3 cellular contexts compared by ENCODE assay signal in the genomic region with DNA sequence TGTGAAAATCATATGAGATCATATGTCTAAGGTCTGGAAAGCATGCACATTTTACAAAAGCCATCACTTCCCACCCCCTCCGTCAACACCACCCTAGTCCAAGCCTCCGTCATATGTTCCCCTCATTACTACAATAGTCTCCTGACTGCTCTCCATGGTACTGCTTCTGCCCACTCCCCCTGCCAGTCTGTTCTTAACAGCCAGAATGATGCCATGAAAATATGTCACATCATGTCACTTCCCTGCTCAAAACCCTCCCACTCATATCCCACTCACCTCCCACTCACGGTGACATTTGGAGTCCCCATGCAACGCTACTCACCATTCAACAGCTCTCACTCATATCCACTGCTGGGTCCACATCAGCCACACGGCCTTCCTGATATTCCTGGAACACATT.
TF ChIP-seq lines count a peak whose summit lies in the region.

No MANE protein-coding gene starts in this region.

TF ChIP-seq in HepG2, 621 proteins besides CTCF, POLR2A, EP300 and RAD21:
- TF ChIP-seq, protein P1, sequence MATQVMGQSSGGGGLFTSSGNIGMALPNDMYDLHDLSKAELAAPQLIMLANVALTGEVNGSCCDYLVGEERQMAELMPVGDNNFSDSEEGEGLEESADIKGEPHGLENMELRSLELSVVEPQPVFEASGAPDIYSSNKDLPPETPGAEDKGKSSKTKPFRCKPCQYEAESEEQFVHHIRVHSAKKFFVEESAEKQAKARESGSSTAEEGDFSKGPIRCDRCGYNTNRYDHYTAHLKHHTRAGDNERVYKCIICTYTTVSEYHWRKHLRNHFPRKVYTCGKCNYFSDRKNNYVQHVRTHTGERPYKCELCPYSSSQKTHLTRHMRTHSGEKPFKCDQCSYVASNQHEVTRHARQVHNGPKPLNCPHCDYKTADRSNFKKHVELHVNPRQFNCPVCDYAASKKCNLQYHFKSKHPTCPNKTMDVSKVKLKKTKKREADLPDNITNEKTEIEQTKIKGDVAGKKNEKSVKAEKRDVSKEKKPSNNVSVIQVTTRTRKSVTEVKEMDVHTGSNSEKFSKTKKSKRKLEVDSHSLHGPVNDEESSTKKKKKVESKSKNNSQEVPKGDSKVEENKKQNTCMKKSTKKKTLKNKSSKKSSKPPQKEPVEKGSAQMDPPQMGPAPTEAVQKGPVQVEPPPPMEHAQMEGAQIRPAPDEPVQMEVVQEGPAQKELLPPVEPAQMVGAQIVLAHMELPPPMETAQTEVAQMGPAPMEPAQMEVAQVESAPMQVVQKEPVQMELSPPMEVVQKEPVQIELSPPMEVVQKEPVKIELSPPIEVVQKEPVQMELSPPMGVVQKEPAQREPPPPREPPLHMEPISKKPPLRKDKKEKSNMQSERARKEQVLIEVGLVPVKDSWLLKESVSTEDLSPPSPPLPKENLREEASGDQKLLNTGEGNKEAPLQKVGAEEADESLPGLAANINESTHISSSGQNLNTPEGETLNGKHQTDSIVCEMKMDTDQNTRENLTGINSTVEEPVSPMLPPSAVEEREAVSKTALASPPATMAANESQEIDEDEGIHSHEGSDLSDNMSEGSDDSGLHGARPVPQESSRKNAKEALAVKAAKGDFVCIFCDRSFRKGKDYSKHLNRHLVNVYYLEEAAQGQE (IDR thresholded peaks at IDR 0.05; ENCODE audit: borderline replicate concordance in 1 of 2, low read depth in 1 of 2, low read length in 2 of 2): peak; percentile 11 to 87
- TF ChIP-seq POLR2G (IDR thresholded peaks at IDR 0.05; ENCODE audit: low read depth, low read length): no peak

TF ChIP-seq in GM12878, 131 proteins besides CTCF, POLR2A, EP300 and RAD21:
- TF ChIP-seq, protein P1 (IDR thresholded peaks at IDR 0.05; ENCODE audit: low read depth, low read length): peak; percentile 75
- TF ChIP-seq RB1 (IDR thresholded peaks at IDR 0.05; ENCODE audit: borderline replicate concordance) (no peak), SUPT20H (IDR thresholded peaks at IDR 0.05; ENCODE audit: borderline replicate concordance, control insufficient read depth, low read depth, low read length) (no peak), SUZ12 (IDR thresholded peaks at IDR 0.05; ENCODE audit: unreplicated experiment) (no peak), NBN (IDR thresholded peaks at IDR 0.05) (no peak)
- TF ChIP-seq, protein P2, sequence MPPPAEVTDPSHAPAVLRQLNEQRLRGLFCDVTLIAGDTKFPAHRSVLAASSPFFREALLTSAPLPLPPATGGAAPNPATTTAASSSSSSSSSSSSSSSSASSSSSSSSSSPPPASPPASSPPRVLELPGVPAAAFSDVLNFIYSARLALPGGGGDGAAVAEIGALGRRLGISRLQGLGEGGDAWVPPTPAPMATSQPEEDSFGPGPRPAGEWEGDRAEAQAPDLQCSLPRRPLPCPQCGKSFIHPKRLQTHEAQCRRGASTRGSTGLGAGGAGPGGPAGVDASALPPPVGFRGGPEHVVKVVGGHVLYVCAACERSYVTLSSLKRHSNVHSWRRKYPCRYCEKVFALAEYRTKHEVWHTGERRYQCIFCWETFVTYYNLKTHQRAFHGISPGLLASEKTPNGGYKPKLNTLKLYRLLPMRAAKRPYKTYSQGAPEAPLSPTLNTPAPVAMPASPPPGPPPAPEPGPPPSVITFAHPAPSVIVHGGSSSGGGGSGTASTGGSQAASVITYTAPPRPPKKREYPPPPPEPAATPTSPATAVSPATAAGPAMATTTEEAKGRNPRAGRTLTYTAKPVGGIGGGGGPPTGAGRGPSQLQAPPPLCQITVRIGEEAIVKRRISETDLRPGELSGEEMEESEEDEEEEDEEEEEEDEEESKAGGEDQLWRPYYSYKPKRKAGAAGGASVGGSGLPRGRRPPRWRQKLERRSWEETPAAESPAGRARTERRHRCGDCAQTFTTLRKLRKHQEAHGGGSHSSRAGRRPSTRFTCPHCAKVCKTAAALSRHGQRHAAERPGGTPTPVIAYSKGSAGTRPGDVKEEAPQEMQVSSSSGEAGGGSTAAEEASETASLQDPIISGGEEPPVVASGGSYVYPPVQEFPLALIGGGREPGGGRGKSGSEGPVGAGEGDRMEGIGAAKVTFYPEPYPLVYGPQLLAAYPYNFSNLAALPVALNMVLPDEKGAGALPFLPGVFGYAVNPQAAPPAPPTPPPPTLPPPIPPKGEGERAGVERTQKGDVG (CRISPR knock-in tag; IDR thresholded peaks at IDR 0.05): no peak
- TF ChIP-seq, protein P3, sequence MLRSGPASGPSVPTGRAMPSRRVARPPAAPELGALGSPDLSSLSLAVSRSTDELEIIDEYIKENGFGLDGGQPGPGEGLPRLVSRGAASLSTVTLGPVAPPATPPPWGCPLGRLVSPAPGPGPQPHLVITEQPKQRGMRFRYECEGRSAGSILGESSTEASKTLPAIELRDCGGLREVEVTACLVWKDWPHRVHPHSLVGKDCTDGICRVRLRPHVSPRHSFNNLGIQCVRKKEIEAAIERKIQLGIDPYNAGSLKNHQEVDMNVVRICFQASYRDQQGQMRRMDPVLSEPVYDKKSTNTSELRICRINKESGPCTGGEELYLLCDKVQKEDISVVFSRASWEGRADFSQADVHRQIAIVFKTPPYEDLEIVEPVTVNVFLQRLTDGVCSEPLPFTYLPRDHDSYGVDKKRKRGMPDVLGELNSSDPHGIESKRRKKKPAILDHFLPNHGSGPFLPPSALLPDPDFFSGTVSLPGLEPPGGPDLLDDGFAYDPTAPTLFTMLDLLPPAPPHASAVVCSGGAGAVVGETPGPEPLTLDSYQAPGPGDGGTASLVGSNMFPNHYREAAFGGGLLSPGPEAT (IDR thresholded peaks at IDR 0.05; ENCODE audit: low read depth): no peak

TF ChIP-seq in liver, 16 proteins besides CTCF, POLR2A, EP300 and RAD21:
- TF ChIP-seq, protein P1 (IDR thresholded peaks at IDR 0.05): peak; percentile 33
- no peak for TF ChIP-seq JUND (IDR thresholded peaks at IDR 0.05)
